8 cellular contexts compared by ENCODE assay signal in genomic region chr2:37890893-37891495, GRCh38. TPM values are rescaled to one million over a fixed set of nuclear protein-coding genes. Genes with fewer than 3 reads are reported as not detected.
DNase-seq lines count a peak whose midpoint lies in the region; ATAC-seq, FAIRE-seq and TF ChIP-seq lines count a peak whose summit lies in the region.

No MANE protein-coding gene starts in this region.

- no peaks in the 10 kb centered on the region for H3K79me2 ChIP-seq in hepatocyte

- H3K4me1 ChIP-seq in ascending aorta (no peaks in the 10 kb centered on the region), hepatocyte (ENCODE audit: insufficient read depth) (no peaks in the 10 kb centered on the region), small intestine (ENCODE audit: control insufficient read depth in 2 of 2, insufficient read depth in 1 of 2, low read depth in 1 of 2, low read length in 1 of 2) (peaks cover 0 to 2% of the 10 kb centered on the region in 2 donors)

- ATAC-seq in GM18909 (IDR thresholded peaks at IDR 0.05; ENCODE audit: poor library complexity, unreplicated experiment) (peak; percentile 30), GM18870 (IDR thresholded peaks at IDR 0.05; ENCODE audit: unreplicated experiment) (no peak)

- H2AFZ ChIP-seq in hepatocyte = no peak overlapping the region

- H3K9me3 ChIP-seq in ascending aorta (no peaks in the 10 kb centered on the region), hepatocyte (ENCODE audit: low read depth) (no peaks in the 10 kb centered on the region), small intestine (ENCODE audit: control insufficient read depth, low read depth) (no peaks in the 10 kb centered on the region)

- no peak for FAIRE-seq in small intestine (lab: Jason Lieb, UNC)

- no peak overlapping the region for H3K4me2 ChIP-seq in hepatocyte

- WGBS in hepatocyte (ENCODE audit: low lambda C conversion rate, missing lambda C conversion rate) = 29% methylated on average over 8 of the region's 8 CpGs
- 17 to 24% (median 18%) methylated on average over 8 of the region's 8 CpGs for WGBS in small intestine, 3 donors

- TF ChIP-seq CTCF in ascending aorta (IDR thresholded peaks at IDR 0.05) = peak; percentile 55 to 78 (median 72)
- peak; percentile 80 for TF ChIP-seq CTCF in hepatocyte (IDR thresholded peaks at IDR 0.05; ENCODE audit: poor library complexity)

- H3K27ac ChIP-seq in ascending aorta (no peak overlapping the region), hepatocyte (no peak overlapping the region), small intestine (ENCODE audit: low read depth in 1 of 2, low read length in 1 of 2) (no peak overlapping the region)

- no peaks in the 10 kb centered on the region for H3K27me3 ChIP-seq in ascending aorta
- H3K27me3 ChIP-seq in hepatocyte = peaks cover under 1% of the 10 kb centered on the region
- no peaks in the 10 kb centered on the region for H3K27me3 ChIP-seq in small intestine (ENCODE audit: control insufficient read depth in 2 of 2, insufficient read depth in 2 of 2, low read length in 2 of 2)

- DNase-seq in AG08396 (ENCODE audit: low spot score) (peak; percentile 80), NCI-H1092 treated with DMSO at 0.1 percent for 48 hours (lab: John Stamatoyannopoulos, UW) (peak; percentile 28), T-helper 2 cell (peak in 4 of 5 experiments; percentile 17 to 51 (median 42)), ascending aorta (ENCODE audit: low spot score in 2 of 2) (peak in 1 of 2 donors; percentile 81), hepatocyte (ENCODE audit: low spot score) (peak; percentile 86), small intestine (peak; percentile 72)

- H3K4me3 ChIP-seq in ascending aorta = no peak overlapping the region
- H3K4me3 ChIP-seq in hepatocyte = no peak overlapping the region
- H3K4me3 ChIP-seq in small intestine (ENCODE audit: low read depth in 1 of 2, low read length in 2 of 2) = no peak overlapping the region

- intact Hi-C loops in ascending aorta (cut with DNase I) = loop anchor here (5.0 to 10.0 kb wide), 2 partner anchors 384 to 724 kb away; no protein-coding TSS in a partner anchor

- no peaks in the 10 kb centered on the region for H4K20me1 ChIP-seq in hepatocyte (ENCODE audit: insufficient read depth, poor library complexity, severe bottlenecking)

- no peaks in the 10 kb centered on the region for H3K9me2 ChIP-seq in hepatocyte (replicated peaks; ENCODE audit: insufficient read depth)

- H3K36me3 ChIP-seq in ascending aorta = no peaks in the 10 kb centered on the region
- H3K36me3 ChIP-seq in hepatocyte (replicated peaks; ENCODE audit: insufficient read depth, low read depth) = no peaks in the 10 kb centered on the region
- no peaks in the 10 kb centered on the region for H3K36me3 ChIP-seq in small intestine (ENCODE audit: control insufficient read depth in 2 of 2, insufficient read depth in 2 of 2, low read length in 2 of 2)

RNA-seq across cellular contexts. Expression of gene RMDN2, which starts 34.1 kb away (rescaled TPM):
- 0.21 TPM for total RNA-seq in ascending aorta
- total RNA-seq in hepatocyte = 14.6 and 16.5 TPM in 2 replicates
- polyA plus RNA-seq in hepatocyte = 7.8 and 9.3 TPM in 2 replicates
- 1 to 10 TPM; 5.1 to 8.9 (median 7.9) TPM for polyA plus RNA-seq in small intestine

Comparison
In these comparisons a context has a peak if more than half of its experiments do, and no peak if none do; other contexts are left out.
1. RNA of gene RMDN2, which starts 34.1 kb away (total RNA-seq): 14.6 to 16.5 TPM in hepatocyte; 0.21 TPM in ascending aorta (single experiment); every median in the first group is over 10 times any median in the second.